In genomic region chr2:197450485-197450884, GRCh38 we compare ENCODE assay signal across 18 cellular contexts. TPM values are rescaled to one million over a fixed set of nuclear protein-coding genes. Genes with fewer than 3 reads are reported as not detected.
DNase-seq lines count a peak whose midpoint lies in the region; ATAC-seq and TF ChIP-seq lines count a peak whose summit lies in the region.
"Had no signal": no experiment of that assay in that cellular context is flagged by ENCODE, and none has a peak within 500 bp of the region (broad histone marks: within the 10 kb centered on the region; RNA-seq: fewer than 3 reads in every experiment).

No MANE protein-coding gene starts in this region.

- ATAC-seq in lower lobe of right lung, result no peak
- no peak for ATAC-seq in activated T-helper 17 cell treated with anti-CD3 and anti-CD28 coated beads, Interleukin-2, amount 50 U/mL, for 72 hours (replicated peaks)

- no peak overlapping the region for H3K4me3 Mint-ChIP-seq in activated T-helper 17 cell treated with anti-CD3 and anti-CD28 coated beads, Interleukin-2, amount 50 U/mL, for 72 hours

- peaks cover 10% of the 10 kb centered on the region for H3K4me1 Mint-ChIP-seq in activated T-helper 17 cell treated with anti-CD3 and anti-CD28 coated beads, Interleukin-2, amount 50 U/mL, for 72 hours

- no peak overlapping the region for H3K27ac Mint-ChIP-seq in activated T-helper 17 cell treated with anti-CD3 and anti-CD28 coated beads, Interleukin-2, amount 50 U/mL, for 72 hours

- no peaks in the 10 kb centered on the region for H3K27me3 Mint-ChIP-seq in activated T-helper 17 cell treated with anti-CD3 and anti-CD28 coated beads, Interleukin-2, amount 50 U/mL, for 72 hours

- intact Hi-C loops in lower lobe of right lung (cut with DNase I), result no loop called here
- intact Hi-C loops in vagina (cut with DNase I), result loop anchor here (5.0 kb wide), 1 partner anchor 52 kb away; the partner anchor contains the start of gene HSPE1

- TF ChIP-seq CTCF in lower lobe of right lung (IDR thresholded peaks at IDR 0.05) (no peak), vagina (IDR thresholded peaks at IDR 0.05) (no peak)

- H3K9me3 Mint-ChIP-seq in activated T-helper 17 cell treated with anti-CD3 and anti-CD28 coated beads, Interleukin-2, amount 50 U/mL, for 72 hours, result no peaks in the 10 kb centered on the region
- H3K9me3 Mint-ChIP-seq: CD4-positive, alpha-beta T cell had no signal

- DNase-seq in NCI-H2196 (lab: John Stamatoyannopoulos, UW; ENCODE audit: unreplicated experiment), result peak; percentile 60
- DNase-seq in NCI-H2196 treated with DMSO at 0.1 percent for 48 hours (lab: John Stamatoyannopoulos, UW; ENCODE audit: unreplicated experiment), result no peak
- peak; percentile 61 for DNase-seq in DMS79 treated with DMSO at 0.1 percent for 48 hours (lab: John Stamatoyannopoulos, UW)
- peak; percentile 68 for DNase-seq in NCI-H69 (lab: John Stamatoyannopoulos, UW)
- peak; percentile 63 for DNase-seq in lower lobe of right lung
- no peak for DNase-seq in T1000 (lab: John Stamatoyannopoulos, UW)
- no peak for DNase-seq in vagina (ENCODE audit: extremely low spot score in 2 of 2)
- DNase-seq: CD4-positive, alpha-beta T cell; GOT3; NCI-H1436; NCI-H1930; NCI-H226; Peyer's patch; SHP77 had no signal

- H3K9me3 ChIP-seq in lower lobe of right lung, result no peaks in the 10 kb centered on the region
- H3K9me3 ChIP-seq in vagina, result no peaks in the 10 kb centered on the region
- H3K9me3 ChIP-seq: Caco-2, Peyer's patch had no signal

- H3K27me3 ChIP-seq in lower lobe of right lung (ENCODE audit: low read depth) (no peaks in the 10 kb centered on the region), vagina (no peaks in the 10 kb centered on the region)
- H3K27me3 ChIP-seq: Peyer's patch had no signal

- peaks cover 10% of the 10 kb centered on the region for H3K36me3 Mint-ChIP-seq in activated T-helper 17 cell treated with anti-CD3 and anti-CD28 coated beads, Interleukin-2, amount 50 U/mL, for 72 hours (ENCODE audit: low read depth)

- H3K27ac ChIP-seq in lower lobe of right lung (no peak overlapping the region), vagina (no peak overlapping the region)
- H3K27ac ChIP-seq: KMS-11, Peyer's patch, SK-N-MC had no signal

- H3K36me3 ChIP-seq in lower lobe of right lung (no peaks in the 10 kb centered on the region), vagina (no peaks in the 10 kb centered on the region)
- H3K36me3 ChIP-seq: Peyer's patch had no signal

- TF ChIP-seq POLR2A in vagina (IDR thresholded peaks at IDR 0.05), result no peak

- H3K4me1 ChIP-seq in lower lobe of right lung, result peaks cover 16% of the 10 kb centered on the region
- H3K4me1 ChIP-seq in vagina, result peaks cover 16% of the 10 kb centered on the region

- peak overlapping the region; percentile 18 for H3K4me3 ChIP-seq in lower lobe of right lung
- no peak overlapping the region for H3K4me3 ChIP-seq in vagina
- H3K4me3 ChIP-seq: Peyer's patch, SK-N-MC had no signal

RNA-seq across cellular contexts. Expression of gene COQ10B, which starts 2.9 kb away (rescaled TPM):
- total RNA-seq in lower lobe of right lung, result 24.3 TPM
- total RNA-seq in vagina, result 28.5 TPM
- total RNA-seq in activated T-helper 17 cell treated with anti-CD3 and anti-CD28 coated beads, Interleukin-2, amount 50 U/mL, for 72 hours, result 10 to 100 TPM; 15.8 to 20.1 TPM

RNA-seq across cellular contexts. Expression of gene SF3B1, which starts 15.7 kb away (rescaled TPM):
- total RNA-seq in lower lobe of right lung (230 TPM), vagina (352 TPM)
- total RNA-seq in activated T-helper 17 cell treated with anti-CD3 and anti-CD28 coated beads, Interleukin-2, amount 50 U/mL, for 72 hours, result 100 to 1,000 TPM; 273 to 277 TPM

RNA-seq across cellular contexts. Expression of gene HSPD1, which starts 49.2 kb away (rescaled TPM):
- total RNA-seq in lower lobe of right lung (150 TPM), vagina (127 TPM)
- 100 to 1,000 TPM; 344 to 822 TPM for total RNA-seq in activated T-helper 17 cell treated with anti-CD3 and anti-CD28 coated beads, Interleukin-2, amount 50 U/mL, for 72 hours

RNA-seq across cellular contexts. Expression of gene HSPE1, which starts 49.7 kb away (rescaled TPM):
- total RNA-seq in lower lobe of right lung, result 65.3 TPM
- total RNA-seq in vagina, result 39.0 TPM
- 100 to 1,000 TPM; 151 to 313 TPM for total RNA-seq in activated T-helper 17 cell treated with anti-CD3 and anti-CD28 coated beads, Interleukin-2, amount 50 U/mL, for 72 hours

Comparison
In these comparisons a context has a peak if more than half of its experiments do, and no peak if none do; other contexts are left out.
1. DNase-seq: peak in NCI-H2196 (single experiment), DMS79 treated with DMSO at 0.1 percent for 48 hours (single experiment), NCI-H69 (single experiment) and lower lobe of right lung (single experiment); none in NCI-H2196 treated with DMSO at 0.1 percent for 48 hours (single experiment), T1000 (single experiment) and vagina (0 of 2).